In the genomic region with DNA sequence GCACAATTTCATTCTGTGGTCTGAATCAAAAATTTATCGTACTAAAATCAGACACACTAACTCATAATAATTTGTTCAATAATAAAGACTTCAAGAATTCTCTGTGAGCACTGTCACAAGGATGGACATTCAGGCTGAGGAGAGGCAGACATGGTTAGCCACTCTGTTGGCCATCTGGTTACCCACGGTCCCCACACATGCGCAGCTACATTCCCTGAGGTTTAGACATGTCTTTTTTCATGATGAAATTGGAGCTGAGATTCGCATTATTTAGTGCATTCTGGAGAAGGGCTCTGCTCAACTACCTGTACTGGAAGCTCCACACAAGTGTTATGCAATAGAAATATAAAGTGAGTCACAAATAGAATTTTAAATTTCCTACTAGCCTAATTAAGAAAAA, we compare ENCODE assay signal across 23 cellular contexts.
"Had no signal": no experiment of that assay in that cellular context is flagged by ENCODE, and none has a peak within 500 bp of the region (broad histone marks: within the 10 kb centered on the region; RNA-seq: fewer than 3 reads in every experiment).

No MANE protein-coding gene starts in this region.

- H3K79me2 ChIP-seq: hepatocyte had no signal

- H3K4me3 ChIP-seq: adrenal gland, colonic mucosa, hepatocyte, left lung, lung, neural progenitor cell, sigmoid colon, thyroid gland had no signal

- H3K9ac ChIP-seq: neural progenitor cell had no signal

- H2AFZ ChIP-seq: hepatocyte, neural progenitor cell had no signal

- H3K9me3 ChIP-seq: adrenal gland, ascending aorta, colonic mucosa, thyroid gland had no signal

- H3K27ac ChIP-seq: adrenal gland, colonic mucosa, foreskin keratinocyte, hepatocyte, left lung, neural progenitor cell, sigmoid colon had no signal

- H3K4me1 ChIP-seq: adrenal gland, colonic mucosa, neural progenitor cell, thyroid gland had no signal

- ATAC-seq: activated T-helper 17 cell treated with anti-CD3 and anti-CD28 coated beads, Interleukin-2, amount 50 U/mL, for 72 hours; foreskin keratinocyte; left lung; naive thymus-derived CD8-positive, alpha-beta T cell; WTC11 had no signal

- H3K27me3 ChIP-seq: adrenal gland, ascending aorta, brain microvascular endothelial cell, colonic mucosa, foreskin keratinocyte, hepatocyte, left lung, neural progenitor cell, sigmoid colon, thyroid gland had no signal

- DNase-seq: activated CD8-positive, alpha-beta memory T cell treated with anti-CD3 and anti-CD28 coated beads, Interleukin-2, amount 50 U/mL, for 4 hours; activated naive CD4-positive, alpha-beta T cell; activated T-cell treated with anti-CD3 and anti-CD28 coated beads, Interleukin-2, amount 50 U/mL, for 24 hours; adrenal gland; brain microvascular endothelial cell; colonic mucosa; foreskin keratinocyte; immature natural killer cell; kidney glomerular epithelial cell; left lung; naive thymus-derived CD8-positive, alpha-beta T cell; retina; sigmoid colon; stimulated activated CD4-positive, alpha-beta T cell treated with anti-CD3 and anti-CD28 coated beads, Interleukin-4, amount 100 ng/mL, for 1 hour; stimulated activated naive CD4-positive, alpha-beta T cell treated with Interleukin-2 at 50 U/mL for 16 hours; T-helper 9 cell; thyroid gland had no signal

- H3K4me2 ChIP-seq: hepatocyte, neural progenitor cell had no signal

- H3K36me3 ChIP-seq: adrenal gland, ascending aorta, brain microvascular endothelial cell, colonic mucosa, left lung, neural progenitor cell, sigmoid colon, thyroid gland had no signal
